8 cellular contexts compared by ENCODE assay signal in the genomic region with DNA sequence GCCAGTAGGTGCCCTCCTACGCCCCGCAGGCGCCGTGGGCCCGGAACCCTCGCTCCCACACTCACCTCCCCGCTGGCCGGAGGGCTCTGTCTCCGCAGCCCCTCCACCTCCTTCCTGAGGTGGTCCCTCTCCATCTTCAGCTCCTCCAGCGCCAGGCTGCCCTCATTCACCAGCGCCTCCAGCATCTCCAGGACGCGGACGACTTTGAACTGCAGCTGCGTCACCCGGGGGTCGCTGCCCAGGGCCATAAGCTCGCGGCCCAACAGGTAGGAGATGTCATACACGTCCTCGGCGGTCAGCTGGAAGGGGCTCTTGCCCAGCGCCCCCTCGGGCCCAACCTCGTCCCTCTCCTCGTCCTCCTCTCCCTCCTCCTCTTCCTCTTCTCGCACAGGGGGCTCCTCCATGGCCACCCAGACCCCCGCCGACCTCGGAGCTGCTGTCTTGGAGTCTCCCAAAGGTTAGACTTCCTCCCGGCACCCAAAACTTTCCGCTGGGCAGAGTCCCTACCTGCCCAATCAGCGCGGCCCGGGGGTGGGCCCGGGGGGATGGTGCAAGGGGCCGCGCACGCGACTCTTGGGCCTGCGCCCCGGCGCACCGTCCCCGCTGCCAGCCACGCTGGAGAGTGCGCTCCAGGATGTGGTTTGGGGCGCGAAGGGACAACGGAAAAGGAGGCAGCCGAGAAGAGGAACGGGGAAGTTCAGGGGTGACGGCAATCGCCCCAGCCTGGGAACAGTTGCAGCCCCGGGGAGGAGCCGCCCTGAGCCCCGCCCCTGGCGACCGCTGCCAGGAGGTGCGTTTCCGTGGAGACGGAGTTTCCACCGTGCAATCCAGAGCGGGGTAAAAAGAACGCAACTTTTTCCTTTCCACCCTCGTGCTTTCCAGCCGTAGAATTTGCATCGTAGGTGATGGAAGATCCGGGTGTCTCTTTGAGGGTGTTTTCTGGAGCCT. TPM values are rescaled to one million over a fixed set of nuclear protein-coding genes. Genes with fewer than 3 reads are reported as not detected.
DNase-seq lines count a peak whose midpoint lies in the region; ATAC-seq and TF ChIP-seq lines count a peak whose summit lies in the region.

A gene with protein sequence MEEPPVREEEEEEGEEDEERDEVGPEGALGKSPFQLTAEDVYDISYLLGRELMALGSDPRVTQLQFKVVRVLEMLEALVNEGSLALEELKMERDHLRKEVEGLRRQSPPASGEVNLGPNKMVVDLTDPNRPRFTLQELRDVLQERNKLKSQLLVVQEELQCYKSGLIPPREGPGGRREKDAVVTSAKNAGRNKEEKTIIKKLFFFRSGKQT (minus strand): TSS at position 668 of the 948 bp plus-strand sequence. CDS start 264 bp downstream, at position 404.

- H3K27me3 ChIP-seq in WERI-Rb-1 (ENCODE audit: insufficient read depth, low read depth, severe bottlenecking): no peaks in the 10 kb centered on the region
- no peaks in the 10 kb centered on the region for H3K27me3 ChIP-seq in breast epithelium
- H3K27me3 ChIP-seq in smooth muscle cell (ENCODE audit: low read depth): no peaks in the 10 kb centered on the region

- no peaks in the 10 kb centered on the region for H4K20me1 ChIP-seq in smooth muscle cell (ENCODE audit: low read depth)

- H3K4me3 ChIP-seq in WERI-Rb-1 (ENCODE audit: low read depth, low read length) (peak within 1 kb of the TSS; percentile 80), breast epithelium (peak within 1 kb of the TSS; percentile 75 to 86 (median 80)), smooth muscle cell (peak within 1 kb of the TSS; percentile 83)

- H3K9me3 ChIP-seq in WERI-Rb-1 (ENCODE audit: severe bottlenecking) (no peaks in the 10 kb centered on the region), breast epithelium (no peaks in the 10 kb centered on the region), smooth muscle cell (replicated peaks; ENCODE audit: low read depth) (no peaks in the 10 kb centered on the region)

- H3K4me1 ChIP-seq in breast epithelium: peaks cover 6 to 9% of the 10 kb centered on the region in 2 donors
- H3K4me1 ChIP-seq in smooth muscle cell (ENCODE audit: low read depth): no peaks in the 10 kb centered on the region

- H3K27ac ChIP-seq in WERI-Rb-1 (no peak within 1 kb of the TSS), breast epithelium (peak within 1 kb of the TSS; percentile 81 to 85), smooth muscle cell (ENCODE audit: low read depth) (no peak within 1 kb of the TSS)

- H3K4me3 Mint-ChIP-seq in immature natural killer cell: peak within 1 kb of the TSS; percentile 92 to 96 (median 94)

- intact Hi-C loops in breast epithelium (cut with DNase I; ENCODE audit: low total_unique reads): no loop called here

- 2% methylated on average over 64 of the region's 69 CpGs for WGBS in smooth muscle cell (ENCODE audit: low lambda C conversion rate)

- H3K27ac Mint-ChIP-seq in immature natural killer cell: peak within 1 kb of the TSS; percentile 82 to 95 (median 90)

- no peaks in the 10 kb centered on the region for H3K79me2 ChIP-seq in smooth muscle cell (ENCODE audit: low read depth)

- H3K36me3 Mint-ChIP-seq in immature natural killer cell: peaks cover 0 to 1% (median 0%) of the 10 kb centered on the region in 3 donors

- H3K27me3 Mint-ChIP-seq in immature natural killer cell (ENCODE audit: low read depth in 3 of 3): peaks cover 2 to 8% (median 4%) of the 10 kb centered on the region in 3 donors

- peak; percentile 75 for ATAC-seq in HG02678 (IDR thresholded peaks at IDR 0.05; ENCODE audit: unreplicated experiment)

- H3K9me3 Mint-ChIP-seq in immature natural killer cell: no peaks in the 10 kb centered on the region

- TF ChIP-seq POLR2A in breast epithelium (IDR thresholded peaks at IDR 0.05): peak; percentile 48

- peak; percentile 41 to 66 for DNase-seq in NCI-H2081 (lab: John Stamatoyannopoulos, UW)
- no peak for DNase-seq in NCI-H2081 treated with DMSO at 0.1 percent for 48 hours (lab: John Stamatoyannopoulos, UW)
- peak; percentile 54 for DNase-seq in NCI-H146 (lab: John Stamatoyannopoulos, UW)
- DNase-seq in WERI-Rb-1: peak; percentile 65
- peak; percentile 89 to 92 for DNase-seq in breast epithelium (ENCODE audit: low spot score in 2 of 2)
- DNase-seq in immature natural killer cell: peak; percentile 85 to 88 (median 85)
- peak; percentile 47 for DNase-seq in smooth muscle cell (lab: John Stamatoyannopoulos, UW; ENCODE audit: unreplicated experiment)

- H3K36me3 ChIP-seq in WERI-Rb-1: no peaks in the 10 kb centered on the region
- no peaks in the 10 kb centered on the region for H3K36me3 ChIP-seq in breast epithelium
- no peaks in the 10 kb centered on the region for H3K36me3 ChIP-seq in smooth muscle cell (ENCODE audit: low read depth)

- H3K9ac ChIP-seq in smooth muscle cell (ENCODE audit: low read depth): peak within 1 kb of the TSS; percentile 50

- H3K4me2 ChIP-seq in smooth muscle cell: peak within 1 kb of the TSS; percentile 94

- peak within 1 kb of the TSS; percentile 99 for H2AFZ ChIP-seq in smooth muscle cell (ENCODE audit: low read depth)

- peaks cover 41 to 47% of the 10 kb centered on the region in 2 donors for H3K4me1 Mint-ChIP-seq in immature natural killer cell

- no peak for TF ChIP-seq CTCF in WERI-Rb-1 (IDR thresholded peaks at IDR 0.05; ENCODE audit: low read depth, low read length)
- no peak for TF ChIP-seq CTCF in breast epithelium (IDR thresholded peaks at IDR 0.05)
- no peak for TF ChIP-seq CTCF in smooth muscle cell (IDR thresholded peaks at IDR 0.05; ENCODE audit: borderline replicate concordance, insufficient read depth, poor library complexity, severe bottlenecking)

- H3F3A ChIP-seq in smooth muscle cell (ENCODE audit: low read depth): no peaks in the 10 kb centered on the region

RNA-seq across cellular contexts. Expression of the gene that starts here (rescaled TPM):
- total RNA-seq in breast epithelium (10 to 100 TPM in 1 of 3 donors, 1 to 10 TPM in 2; 8.9 to 11.8 (median 9.1) TPM), smooth muscle cell (0.31 and 0.85 TPM in 2 replicates)
- polyA plus RNA-seq in immature natural killer cell (1 to 10 TPM; 4.7 to 6.5 (median 6.5) TPM), smooth muscle cell (2.2 TPM in 2 replicates)

Comparison
In these comparisons a context has a peak if more than half of its experiments do, and no peak if none do; other contexts are left out.
1. H3K27ac ChIP-seq: peak in breast epithelium (2 of 2); none in WERI-Rb-1 (single experiment) and smooth muscle cell (single experiment).
2. Peak in every context shown above with its lines, with median percentiles within 50 percentile points of each other: H3K4me3 ChIP-seq.